17 cellular contexts compared by ENCODE assay signal in the genomic region with DNA sequence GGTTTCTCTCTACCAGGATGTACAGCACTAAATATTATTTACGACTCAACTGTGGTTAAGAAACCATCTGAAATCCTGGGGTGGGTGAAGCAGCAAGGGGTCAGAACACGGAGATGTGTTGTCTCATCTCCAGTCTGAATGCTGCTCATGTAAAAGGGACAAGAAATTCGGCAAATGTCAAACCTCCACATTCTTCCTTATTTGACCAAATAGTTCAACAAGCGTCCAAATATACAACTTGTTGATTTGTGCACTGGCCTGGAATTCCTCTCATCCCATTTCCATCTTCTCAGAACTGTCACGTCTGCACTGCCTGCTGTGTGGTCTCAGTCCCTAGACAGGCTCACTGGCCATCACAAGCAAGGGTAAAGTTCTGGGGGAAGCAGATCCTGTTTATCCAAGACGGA.
DNase-seq lines count a peak whose midpoint lies in the region; ATAC-seq and TF ChIP-seq lines count a peak whose summit lies in the region.
"Had no signal": no experiment of that assay in that cellular context is flagged by ENCODE, and none has a peak within 500 bp of the region (broad histone marks: within the 10 kb centered on the region; RNA-seq: fewer than 3 reads in every experiment).

No MANE protein-coding gene starts in this region.

- H3K4me3 Mint-ChIP-seq in nephron = peak overlapping the region in 1 of 3 experiments; percentile 0
- H3K4me3 Mint-ChIP-seq: activated naive CD4-positive, alpha-beta T cell treated with anti-CD3 and anti-CD28 coated beads, Interleukin-2, amount 50 U/mL, for 24 hours; natural killer cell had no signal

- DNase-seq in Caki2 (ENCODE audit: low read depth) (peak; percentile 61), M059J (ENCODE audit: low read depth) (peak; percentile 74), fibroblast of lung (ENCODE audit: low read depth in 2 of 2) (peak; percentile 71 to 81), NCI-H1694 (lab: John Stamatoyannopoulos, UW) (no peak), NCI-H446 (lab: John Stamatoyannopoulos, UW) (no peak)
- DNase-seq in activated T-cell treated with anti-CD3 and anti-CD28 coated beads, Interleukin-2, amount 50 U/mL, for 48 hours = no peak
- DNase-seq: activated CD4-positive, alpha-beta T cell treated with anti-CD3 and anti-CD28 coated beads, Interleukin-2, amount 50 U/mL, for 1 hour; central memory CD4-positive, alpha-beta T cell; COR-L47; effector memory CD4-positive, alpha-beta T cell; lower lobe of right lung; natural killer cell; NCI-H2029 treated with DMSO at 0.1 percent for 48 hours; NCI-H524 had no signal

- no peak overlapping the region for H2AFZ ChIP-seq in fibroblast of lung (ENCODE audit: low read length)

- H3K27me3 ChIP-seq in fibroblast of lung (ENCODE audit: control insufficient read depth, insufficient read depth, low read length) = no peaks in the 10 kb centered on the region

- peaks cover 4% of the 10 kb centered on the region for H3K36me3 Mint-ChIP-seq in nephron (ENCODE audit: low read depth)
- H3K36me3 Mint-ChIP-seq: activated naive CD4-positive, alpha-beta T cell treated with anti-CD3 and anti-CD28 coated beads, Interleukin-2, amount 50 U/mL, for 24 hours; natural killer cell had no signal

- H3K36me3 ChIP-seq in fibroblast of lung (ENCODE audit: control insufficient read depth, insufficient read depth, low read length) = no peaks in the 10 kb centered on the region
- H3K36me3 ChIP-seq: lower lobe of right lung had no signal

- no peaks in the 10 kb centered on the region for H3K9me3 ChIP-seq in fibroblast of lung (ENCODE audit: control insufficient read depth, insufficient read depth, low read depth, low read length)
- H3K9me3 ChIP-seq: lower lobe of right lung had no signal

- no peak for ATAC-seq in HG02852 (IDR thresholded peaks at IDR 0.05; ENCODE audit: unreplicated experiment)
- ATAC-seq: natural killer cell had no signal

- H3K4me2 ChIP-seq in fibroblast of lung (ENCODE audit: extremely low read depth, insufficient read depth, low read length) = no peak overlapping the region

- peak overlapping the region; percentile 76 to 88 (median 81) for H3K27ac Mint-ChIP-seq in nephron
- H3K27ac Mint-ChIP-seq: activated naive CD4-positive, alpha-beta T cell treated with anti-CD3 and anti-CD28 coated beads, Interleukin-2, amount 50 U/mL, for 24 hours; natural killer cell had no signal

- in situ Hi-C loops in Caki2 (cut with HindIII; ENCODE audit: low pct_unique_long_range_greater_than_20kb, low sequenced_read_pairs) = no loop called here

- no peak overlapping the region for H3K9ac ChIP-seq in fibroblast of lung (ENCODE audit: insufficient read depth, low read length)

- H3K4me1 Mint-ChIP-seq in nephron = peaks cover 51% of the 10 kb centered on the region
- H3K4me1 Mint-ChIP-seq: activated naive CD4-positive, alpha-beta T cell treated with anti-CD3 and anti-CD28 coated beads, Interleukin-2, amount 50 U/mL, for 24 hours; natural killer cell had no signal

- TF ChIP-seq CTCF in fibroblast of lung (conservative IDR thresholded peaks at IDR 0.05 in 1 of 2, IDR thresholded peaks at IDR 0.05 in 1 of 2; ENCODE audit: low read depth in 1 of 2, low read length in 2 of 2) (no peak), nephron (IDR thresholded peaks at IDR 0.05; ENCODE audit: unreplicated experiment in 3 of 3) (no peak)

- no peaks in the 10 kb centered on the region for H3K79me2 ChIP-seq in fibroblast of lung (ENCODE audit: control insufficient read depth, insufficient read depth, low read length)

- H3K9me3 Mint-ChIP-seq in nephron = no peaks in the 10 kb centered on the region
- H3K9me3 Mint-ChIP-seq: activated naive CD4-positive, alpha-beta T cell treated with anti-CD3 and anti-CD28 coated beads, Interleukin-2, amount 50 U/mL, for 24 hours; natural killer cell had no signal

- H3K4me3 ChIP-seq in fibroblast of lung (replicated peaks in 1 of 4; ENCODE audit: control extremely low read depth in 1 of 4, insufficient read depth in 1 of 4, low read depth in 3 of 4, low read length in 4 of 4) = no peak overlapping the region
- H3K4me3 ChIP-seq: lower lobe of right lung had no signal

- no peaks in the 10 kb centered on the region for H3K27me3 Mint-ChIP-seq in nephron (ENCODE audit: low read depth)

- no peaks in the 10 kb centered on the region for H4K20me1 ChIP-seq in fibroblast of lung (ENCODE audit: control insufficient read depth, extremely low read depth, insufficient read depth, low read length)

- H3K4me1 ChIP-seq in fibroblast of lung (ENCODE audit: control insufficient read depth, extremely low read depth, insufficient read depth, low read length) = peaks cover 8% of the 10 kb centered on the region
- H3K4me1 ChIP-seq: lower lobe of right lung had no signal

- no peak overlapping the region for H3K27ac ChIP-seq in fibroblast of lung (ENCODE audit: insufficient read depth, low read length)
- H3K27ac ChIP-seq: lower lobe of right lung had no signal

Comparison
In these comparisons a context has a peak if more than half of its experiments do, and no peak if none do; other contexts are left out.
1. DNase-seq: peak in Caki2 (single experiment), M059J (single experiment) and fibroblast of lung (2 of 2); none in NCI-H1694 (single experiment), activated T-cell treated with anti-CD3 and anti-CD28 coated beads, Interleukin-2, amount 50 U/mL, for 48 hours (0 of 2) and NCI-H446 (0 of 2).